ENCODE assay signal across 9 cellular contexts in the genomic region with DNA sequence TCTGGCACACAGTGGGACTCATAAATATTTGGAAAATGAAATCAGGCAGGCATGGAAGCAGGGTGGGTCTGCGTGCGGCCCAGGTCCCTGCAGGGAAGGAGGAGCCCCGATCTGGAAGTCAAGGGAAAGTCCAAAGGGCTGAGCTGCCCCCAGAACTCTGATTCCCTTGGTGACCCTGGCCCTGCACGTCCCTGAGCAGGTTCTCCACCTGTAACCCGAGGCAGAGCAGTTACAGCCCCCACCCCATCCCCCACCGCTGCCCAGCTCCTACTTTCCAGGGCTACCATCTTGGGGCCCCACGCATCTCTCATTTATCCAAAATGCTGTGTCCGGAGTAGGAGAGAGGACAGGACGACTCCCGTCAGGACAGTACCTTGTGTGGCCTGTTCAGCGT. TPM values are rescaled to one million over a fixed set of nuclear protein-coding genes. Genes with fewer than 3 reads are reported as not detected.
DNase-seq lines count a peak whose midpoint lies in the region; ATAC-seq, FAIRE-seq and TF ChIP-seq lines count a peak whose summit lies in the region.
"Had no signal": no experiment of that assay in that cellular context is flagged by ENCODE, and none has a peak within 500 bp of the region (broad histone marks: within the 10 kb centered on the region; RNA-seq: fewer than 3 reads in every experiment).

No MANE protein-coding gene starts in this region.

- H3K9ac ChIP-seq in GM12878 (ENCODE audit: control insufficient read depth, insufficient read depth, low read length) = peak overlapping the region; percentile 75

- no peaks in the 10 kb centered on the region for H3K27me3 ChIP-seq in GM12878 (replicated peaks in 1 of 2; ENCODE audit: control insufficient read depth in 2 of 2, insufficient read depth in 2 of 2, low read length in 1 of 2)
- H3K27me3 ChIP-seq in thymus (ENCODE audit: control insufficient read depth, insufficient read depth) = no peaks in the 10 kb centered on the region

- peak overlapping the region; percentile 95 for H3K27ac Mint-ChIP-seq in activated T-cell treated with anti-CD3 and anti-CD28 coated beads, Interleukin-2, amount 50 U/mL, for 24 hours
- peak overlapping the region; percentile 40 for H3K27ac Mint-ChIP-seq in memory B cell

- no peak overlapping the region for H2AFZ ChIP-seq in GM12878 (ENCODE audit: control insufficient read depth, low read depth, low read length)

- TF ChIP-seq CTCF in GM12878 (IDR thresholded peaks at IDR 0.05 in 2 of 3, conservative IDR thresholded peaks at IDR 0.05 in 1 of 3; ENCODE audit: control insufficient read depth in 2 of 3, extremely low read depth in 1 of 3, insufficient read depth in 1 of 3, low read depth in 3 of 3, low read length in 3 of 3) (no peak), lower leg skin (IDR thresholded peaks at IDR 0.05) (no peak)

- no peak for FAIRE-seq in GM12878 (lab: Jason Lieb, UNC)

- H3K27ac ChIP-seq in GM12878 (ENCODE audit: control insufficient read depth, insufficient read depth) (peak overlapping the region; percentile 84), thymus (ENCODE audit: low read depth) (peak overlapping the region; percentile 86)

- TF ChIP-seq RAD21 in GM12878 (IDR thresholded peaks at IDR 0.05; ENCODE audit: insufficient read depth, low read depth, low read length) = no peak

- H3K9me3 Mint-ChIP-seq in activated T-cell treated with anti-CD3 and anti-CD28 coated beads, Interleukin-2, amount 50 U/mL, for 24 hours = no peaks in the 10 kb centered on the region
- no peaks in the 10 kb centered on the region for H3K9me3 Mint-ChIP-seq in memory B cell

- H3K79me2 ChIP-seq in GM12878 (ENCODE audit: control insufficient read depth, insufficient read depth, low read length) = peaks cover 63% of the 10 kb centered on the region

- SMC1A ChIA-PET in GM12878 (lab: Charles Lee; ENCODE audit: uncharacterized antibody, unreplicated experiment) = interaction anchor here (0.9 to 4.7 kb wide), 11 partner anchors 9 to 201 kb away, joined by 3 to 42 read pairs (median 4); no protein-coding TSS in a partner anchor

- in situ Hi-C loops in GM12878 (cut with MboI) = loop anchor here (10.0 kb wide), 1 partner anchor 53 kb away; no protein-coding TSS in a partner anchor

- intact Hi-C loops in GM12878 (cut with micrococcal nuclease; ENCODE audit: unreplicated experiment) (loop anchor here (2.0 kb wide), 1 partner anchor 27 kb away; no protein-coding TSS in a partner anchor), lower leg skin (cut with DNase I; ENCODE audit: low total_unique reads) (no loop called here)

- ATAC-seq in GM12878 (no peak), memory B cell (ENCODE audit: low read depth) (no peak), HG02610 (IDR thresholded peaks at IDR 0.05; ENCODE audit: unreplicated experiment) (no peak)

- H3K9me3 ChIP-seq in GM12878 (replicated peaks; ENCODE audit: control insufficient read depth, insufficient read depth, low read length) = no peaks in the 10 kb centered on the region
- no peaks in the 10 kb centered on the region for H3K9me3 ChIP-seq in thymus (ENCODE audit: control insufficient read depth)

- H3K4me1 Mint-ChIP-seq in activated T-cell treated with anti-CD3 and anti-CD28 coated beads, Interleukin-2, amount 50 U/mL, for 24 hours (ENCODE audit: low read depth) = peaks cover 80% of the 10 kb centered on the region
- H3K4me1 Mint-ChIP-seq in memory B cell = peaks cover 33% of the 10 kb centered on the region

- DNase-seq in activated T-cell treated with anti-CD3 and anti-CD28 coated beads, Interleukin-2, amount 50 U/mL, for 24 hours = no peak
- no peak for DNase-seq in activated T-cell treated with anti-CD3 and anti-CD28 coated beads, Interleukin-2, amount 50 U/mL, for 48 hours
- DNase-seq in GM12878 (ENCODE audit: low read depth, low spot score) (no peak), memory B cell (ENCODE audit: low spot score in 2 of 2) (no peak), lower leg skin (ENCODE audit: low spot score in 2 of 2) (no peak), dedifferentiated amniotic fluid mesenchymal stem cell (ENCODE audit: extremely low spot score) (no peak)
- DNase-seq: NCI-H526 treated with DMSO at 0.1 percent for 48 hours had no signal

- peak overlapping the region; percentile 91 for H3K4me2 ChIP-seq in GM12878 (ENCODE audit: control insufficient read depth, insufficient read depth)

- 87% methylated on average over 11 of the region's 11 CpGs for WGBS in GM12878 (ENCODE audit: insufficient coverage, insufficient replicate concordance, low lambda C conversion rate, missing lambda C conversion rate)
- 86% methylated on average over 11 of the region's 11 CpGs for WGBS in thymus
- WGBS in lower leg skin, 2 donors = 70 to 82% methylated on average over 11 of the region's 11 CpGs

- H3K36me3 ChIP-seq in GM12878 (ENCODE audit: control insufficient read depth in 2 of 2, insufficient read depth in 2 of 2, low read length in 1 of 2) (no peaks in the 10 kb centered on the region; a peak in 2 of 4 replicates), thymus (ENCODE audit: control insufficient read depth, insufficient read depth) (no peaks in the 10 kb centered on the region)

- no peaks in the 10 kb centered on the region for H4K20me1 ChIP-seq in GM12878 (ENCODE audit: control insufficient read depth, insufficient read depth)

- BruUV-seq in GM12878 (replicated peaks; lab: Mats Ljungman, UMichigan) = no TSS peak

- RAD21 ChIA-PET in GM12878 (lab: Charles Lee; ENCODE audit: unreplicated experiment) = interaction anchor here (3.3 to 5.3 kb wide), 3 partner anchors 48 to 61 kb away, joined by 19 to 78 read pairs (median 37); a partner anchor contains a TSS

- H3K4me3 ChIP-seq in GM12878 = peak overlapping the region; percentile 92; the same call in 1 of the 2 replicates
- H3K4me3 ChIP-seq in thymus (ENCODE audit: low read length) = peak overlapping the region; percentile 73
- H3K4me3 ChIP-seq in lower leg skin (ENCODE audit: low read depth, poor library complexity, severe bottlenecking) = no peak overlapping the region

- no peak for TF ChIP-seq POLR2A in GM12878 (IDR thresholded peaks at IDR 0.05; ENCODE audit: low read depth, low read length)
- no peak for TF ChIP-seq POLR2A in lower leg skin (IDR thresholded peaks at IDR 0.05)

- H3K4me1 ChIP-seq in GM12878 (ENCODE audit: control insufficient read depth, insufficient read depth, low read length) = peaks cover 54% of the 10 kb centered on the region
- peaks cover 48% of the 10 kb centered on the region for H3K4me1 ChIP-seq in thymus (ENCODE audit: control insufficient read depth, insufficient read depth, low read length)

- no peaks in the 10 kb centered on the region for H3K27me3 Mint-ChIP-seq in activated T-cell treated with anti-CD3 and anti-CD28 coated beads, Interleukin-2, amount 50 U/mL, for 24 hours
- no peaks in the 10 kb centered on the region for H3K27me3 Mint-ChIP-seq in memory B cell

- no peak for TF ChIP-seq EP300 in GM12878 (IDR thresholded peaks at IDR 0.05; ENCODE audit: borderline replicate concordance in 1 of 2, control insufficient read depth in 1 of 2, low read depth in 2 of 2, low read length in 2 of 2)

- H3K4me3 Mint-ChIP-seq in activated T-cell treated with anti-CD3 and anti-CD28 coated beads, Interleukin-2, amount 50 U/mL, for 24 hours = peak overlapping the region; percentile 83
- H3K4me3 Mint-ChIP-seq in memory B cell = peak overlapping the region; percentile 65

- POLR2A ChIA-PET in GM12878 (lab: Charles Lee) = interaction anchor here (1.4 to 2.3 kb wide), 4 partner anchors 45 to 61 kb away, joined by 5 to 16 read pairs (median 6); a partner anchor contains a TSS

- CTCF ChIA-PET in GM12878 (lab: Yijun Ruan, JAX) = interaction anchor here (0.7 to 6.5 kb wide), 8 partner anchors 11 to 92 kb away, joined by 3 to 111 read pairs (median 26); a partner anchor contains a TSS

- H3K36me3 Mint-ChIP-seq in activated T-cell treated with anti-CD3 and anti-CD28 coated beads, Interleukin-2, amount 50 U/mL, for 24 hours (ENCODE audit: low read depth) = peaks cover 56% of the 10 kb centered on the region
- H3K36me3 Mint-ChIP-seq in memory B cell = no peaks in the 10 kb centered on the region

RNA-seq across cellular contexts. Expression of a gene that starts 2.1 kb away (rescaled TPM):
- total RNA-seq in GM12878 (2013; cell fraction: nucleolus; rRNA removed) = 27.3 and 32.2 TPM in 2 replicates
- 18.6 and 20.2 TPM in 2 replicates for total RNA-seq in GM12878 (2014; rRNA removed)
- 2.5 and 4.0 TPM in 2 replicates for total RNA-seq in GM12878 (2014; rRNA removed; fragmentation: Illumina TruSeq; extraction: Trizol)
- total RNA-seq in GM12878 (2021) = 17.6 and 19.1 TPM in 2 replicates
- polyA plus RNA-seq in GM12878 (2011; ENCODE audit: low read depth) = 1.8 TPM
- 6.0 and 15.8 TPM in 2 replicates for polyA plus RNA-seq in GM12878 (2011; rRNA removed)
- 25.9 and 36.4 TPM in 2 replicates for polyA plus RNA-seq in GM12878 (2011; cell fraction: cytosol; rRNA removed)
- polyA plus RNA-seq in GM12878 (2011; cell fraction: nucleus; rRNA removed) = 40.4 and 43.7 TPM in 2 replicates
- 6.0 and 11.1 TPM in 2 replicates for polyA plus RNA-seq in GM12878 (2012)
- 0.19 and 2.4 TPM in 2 replicates for polyA plus RNA-seq in GM12878 (2014; fragmentation: Illumina TruSeq; extraction: Trizol)
- under 1 TPM; 0.10 to 0.31 TPM for polyA plus RNA-seq in GM12878 (2014; fragmentation: Nextera tagmentation; extraction: Ambion mirVana)
- 20.3 and 23.0 TPM in 2 replicates for polyA plus RNA-seq in GM12878 (2014; rRNA removed)
- polyA plus RNA-seq in GM12878 (2016; fragmentation: Nextera tagmentation; extraction: Ambion mirVana) = 10 to 100 TPM; 14.8 to 19.5 TPM
- 11.6 and 26.6 TPM in 2 replicates for polyA minus RNA-seq in GM12878 (2011; rRNA and poly(A)+ RNA removed)
- 13.9 and 17.0 TPM in 2 replicates for polyA minus RNA-seq in GM12878 (2011; cell fraction: cytosol; rRNA and poly(A)+ RNA removed)
- 19.7 and 32.3 TPM in 2 replicates for polyA minus RNA-seq in GM12878 (2011; cell fraction: nucleus; rRNA and poly(A)+ RNA removed)
- 35.4 TPM for polyA plus RNA-seq in thymus
- 10 to 100 TPM; 13.1 to 18.1 (median 17.2) TPM for total RNA-seq in lower leg skin

RNA-seq across cellular contexts. Expression of a gene that starts 47.7 kb away (rescaled TPM):
- total RNA-seq in GM12878 (2013; cell fraction: nucleolus; rRNA removed) = 24.8 and 33.3 TPM in 2 replicates
- total RNA-seq in GM12878 (2014; rRNA removed) (20.4 and 21.9 TPM in 2 replicates), GM12878 (2014; rRNA removed; fragmentation: Illumina TruSeq; extraction: Trizol) (10.6 and 12.8 TPM in 2 replicates), GM12878 (2021) (20.9 and 21.6 TPM in 2 replicates), lower leg skin (10 to 100 TPM; 20.6 to 32.3 (median 26.0) TPM)
- polyA plus RNA-seq in GM12878 (2011; ENCODE audit: low read depth) = 7.3 TPM
- polyA plus RNA-seq in GM12878 (2011; rRNA removed) (23.5 and 24.9 TPM in 2 replicates), GM12878 (2014; fragmentation: Illumina TruSeq; extraction: Trizol) (8.2 and 12.5 TPM in 2 replicates), GM12878 (2014; fragmentation: Nextera tagmentation; extraction: Ambion mirVana) (1 to 10 TPM; 2.3 to 6.6 TPM), GM12878 (2014; rRNA removed) (19.6 and 22.6 TPM in 2 replicates), GM12878 (2016; fragmentation: Nextera tagmentation; extraction: Ambion mirVana) (10 to 100 TPM; 20.0 to 20.5 TPM), thymus (27.5 TPM)
- polyA plus RNA-seq in GM12878 (2011; cell fraction: cytosol; rRNA removed) = 22.2 and 29.7 TPM in 2 replicates
- polyA plus RNA-seq in GM12878 (2011; cell fraction: nucleus; rRNA removed) = 23.6 and 25.4 TPM in 2 replicates
- 13.2 and 14.9 TPM in 2 replicates for polyA plus RNA-seq in GM12878 (2012)
- 9.3 and 15.4 TPM in 2 replicates for polyA minus RNA-seq in GM12878 (2011; rRNA and poly(A)+ RNA removed)
- 6.0 and 7.4 TPM in 2 replicates for polyA minus RNA-seq in GM12878 (2011; cell fraction: cytosol; rRNA and poly(A)+ RNA removed)
- polyA minus RNA-seq in GM12878 (2011; cell fraction: nucleus; rRNA and poly(A)+ RNA removed) = 5.3 and 8.3 TPM in 2 replicates
